ENCODE assay signal across 1 cellular context in genomic region chr17:28854457-28855382, GRCh38.
TF ChIP-seq lines count a peak whose summit lies in the region.

TSS of gene ERAL1 (plus strand) at chr17:28855016. CDS start at chr17:28855035, 19 bp downstream.

TF ChIP-seq in K562, 482 proteins besides CTCF, POLR2A, EP300 and RAD21 (continued from another document and continues in another):
- TF ChIP-seq MYC (IDR thresholded peaks at IDR 0.05; ENCODE audit: low read depth, low read length), result peak; percentile 92
- peak; percentile 51; the same call in 1 of the 2 replicates for TF ChIP-seq MYC (CRISPR knock-in tag; IDR thresholded peaks at IDR 0.05; ENCODE audit: borderline replicate concordance, low read depth)
- TF ChIP-seq, protein P1, sequence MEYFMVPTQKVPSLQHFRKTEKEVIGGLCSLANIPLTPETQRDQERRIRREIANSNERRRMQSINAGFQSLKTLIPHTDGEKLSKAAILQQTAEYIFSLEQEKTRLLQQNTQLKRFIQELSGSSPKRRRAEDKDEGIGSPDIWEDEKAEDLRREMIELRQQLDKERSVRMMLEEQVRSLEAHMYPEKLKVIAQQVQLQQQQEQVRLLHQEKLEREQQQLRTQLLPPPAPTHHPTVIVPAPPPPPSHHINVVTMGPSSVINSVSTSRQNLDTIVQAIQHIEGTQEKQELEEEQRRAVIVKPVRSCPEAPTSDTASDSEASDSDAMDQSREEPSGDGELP (CRISPR knock-in tag; IDR thresholded peaks at IDR 0.05; ENCODE audit: borderline replicate concordance), result peak; percentile 99
- TF ChIP-seq ZC3H11A (IDR thresholded peaks at IDR 0.05; ENCODE audit: low read depth, low read length), result 0 out of 2 replicates have a peak, but pooled peaks have one; percentile 20
- TF ChIP-seq PHF20 (IDR thresholded peaks at IDR 0.05; ENCODE audit: partially characterized antibody), result peak; percentile 100
- TF ChIP-seq MTA3 (IDR thresholded peaks at IDR 0.05; ENCODE audit: borderline replicate concordance), result peak; percentile 74; the same call in 1 of the 2 replicates
- no peak for TF ChIP-seq USF2 (CRISPR knock-in tag; IDR thresholded peaks at IDR 0.05)
- TF ChIP-seq HDAC1 (IDR thresholded peaks at IDR 0.05), result peak in 1 of 2 experiments; percentile 98; a peak in 2 of 4 replicates
- TF ChIP-seq TAF15 (IDR thresholded peaks at IDR 0.05; ENCODE audit: low read depth, low read length), result 0 out of 2 replicates have a peak, but pooled peaks have one; percentile 66
- no peak for TF ChIP-seq ZNF655 (CRISPR knock-in tag; IDR thresholded peaks at IDR 0.05)
- no peak for TF ChIP-seq SMAD2 (IDR thresholded peaks at IDR 0.05; ENCODE audit: low read depth, low read length)
- 0 out of 2 replicates have a peak, but pooled peaks have one; percentile 12 for TF ChIP-seq CBFB (CRISPR knock-in tag; IDR thresholded peaks at IDR 0.05)
- peak; percentile 73; the same call in 1 of the 2 replicates for TF ChIP-seq KLF13 (tag; IDR thresholded peaks at IDR 0.05; ENCODE audit: borderline replicate concordance, low read depth)
- peak; percentile 75 for TF ChIP-seq ZBTB40 (IDR thresholded peaks at IDR 0.05)
- TF ChIP-seq ZBTB40 (CRISPR knock-in tag; IDR thresholded peaks at IDR 0.05), result no peak
- TF ChIP-seq ATF1 (CRISPR knock-in tag; IDR thresholded peaks at IDR 0.05), result no peak
- TF ChIP-seq ATF1 (tag; IDR thresholded peaks at IDR 0.05), result peak; percentile 91
- peak; percentile 64 for TF ChIP-seq NFYB (IDR thresholded peaks at IDR 0.05; ENCODE audit: extremely low read depth, insufficient read length)
- peak; percentile 81 for TF ChIP-seq TCF7 (IDR thresholded peaks at IDR 0.05; ENCODE audit: borderline replicate concordance)
- TF ChIP-seq BHLHE40 (IDR thresholded peaks at IDR 0.05; ENCODE audit: low read length), result 0 out of 2 replicates have a peak, but pooled peaks have one; percentile 32
- TF ChIP-seq DMBX1 (CRISPR knock-in tag; IDR thresholded peaks at IDR 0.05; ENCODE audit: borderline replicate concordance), result peak; percentile 73; the same call in 1 of the 2 replicates
- no peak for TF ChIP-seq BCLAF1 (IDR thresholded peaks at IDR 0.05; ENCODE audit: borderline replicate concordance in 1 of 2, control insufficient read depth in 1 of 2, low read depth in 2 of 2, low read length in 1 of 2)
- peak; percentile 23 for TF ChIP-seq RBM25 (IDR thresholded peaks at IDR 0.05; ENCODE audit: low read depth, low read length, severe bottlenecking)
- peak; percentile 26 for TF ChIP-seq NR2C1 (IDR thresholded peaks at IDR 0.05)
- TF ChIP-seq NR2C1 (tag; IDR thresholded peaks at IDR 0.05), result peak; percentile 64
- TF ChIP-seq ZBTB7A (IDR thresholded peaks at IDR 0.05; ENCODE audit: borderline replicate concordance, control insufficient read depth, low read depth, low read length), result peak; percentile 44; the same call in 1 of the 2 replicates
- no peak for TF ChIP-seq HOMEZ (CRISPR knock-in tag; IDR thresholded peaks at IDR 0.05)
- no peak for TF ChIP-seq ZBTB1 (CRISPR knock-in tag; IDR thresholded peaks at IDR 0.05; ENCODE audit: borderline replicate concordance, low read depth)
- TF ChIP-seq, protein P2, sequence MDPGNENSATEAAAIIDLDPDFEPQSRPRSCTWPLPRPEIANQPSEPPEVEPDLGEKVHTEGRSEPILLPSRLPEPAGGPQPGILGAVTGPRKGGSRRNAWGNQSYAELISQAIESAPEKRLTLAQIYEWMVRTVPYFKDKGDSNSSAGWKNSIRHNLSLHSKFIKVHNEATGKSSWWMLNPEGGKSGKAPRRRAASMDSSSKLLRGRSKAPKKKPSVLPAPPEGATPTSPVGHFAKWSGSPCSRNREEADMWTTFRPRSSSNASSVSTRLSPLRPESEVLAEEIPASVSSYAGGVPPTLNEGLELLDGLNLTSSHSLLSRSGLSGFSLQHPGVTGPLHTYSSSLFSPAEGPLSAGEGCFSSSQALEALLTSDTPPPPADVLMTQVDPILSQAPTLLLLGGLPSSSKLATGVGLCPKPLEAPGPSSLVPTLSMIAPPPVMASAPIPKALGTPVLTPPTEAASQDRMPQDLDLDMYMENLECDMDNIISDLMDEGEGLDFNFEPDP (CRISPR knock-in tag; IDR thresholded peaks at IDR 0.05), result 0 out of 2 replicates have a peak, but pooled peaks have one; percentile 26
- 0 out of 2 replicates have a peak, but pooled peaks have one; percentile 12 for TF ChIP-seq SMAD3 (CRISPR knock-in tag; conservative IDR thresholded peaks at IDR 0.05)
- TF ChIP-seq ZNF263 (CRISPR knock-in tag; IDR thresholded peaks at IDR 0.05; ENCODE audit: borderline replicate concordance), result peak; percentile 73
- TF ChIP-seq CREM (IDR thresholded peaks at IDR 0.05; ENCODE audit: low read depth), result peak; percentile 73; the same call in 1 of the 2 replicates
- TF ChIP-seq, protein P3, sequence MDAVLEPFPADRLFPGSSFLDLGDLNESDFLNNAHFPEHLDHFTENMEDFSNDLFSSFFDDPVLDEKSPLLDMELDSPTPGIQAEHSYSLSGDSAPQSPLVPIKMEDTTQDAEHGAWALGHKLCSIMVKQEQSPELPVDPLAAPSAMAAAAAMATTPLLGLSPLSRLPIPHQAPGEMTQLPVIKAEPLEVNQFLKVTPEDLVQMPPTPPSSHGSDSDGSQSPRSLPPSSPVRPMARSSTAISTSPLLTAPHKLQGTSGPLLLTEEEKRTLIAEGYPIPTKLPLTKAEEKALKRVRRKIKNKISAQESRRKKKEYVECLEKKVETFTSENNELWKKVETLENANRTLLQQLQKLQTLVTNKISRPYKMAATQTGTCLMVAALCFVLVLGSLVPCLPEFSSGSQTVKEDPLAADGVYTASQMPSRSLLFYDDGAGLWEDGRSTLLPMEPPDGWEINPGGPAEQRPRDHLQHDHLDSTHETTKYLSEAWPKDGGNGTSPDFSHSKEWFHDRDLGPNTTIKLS (IDR thresholded peaks at IDR 0.05; ENCODE audit: borderline replicate concordance, low read depth), result peak; percentile 91
- peak; percentile 89 for TF ChIP-seq CHD1 (IDR thresholded peaks at IDR 0.05; ENCODE audit: low read length)
- peak; percentile 28; the same call in 1 of the 2 replicates for TF ChIP-seq ZNF384 (IDR thresholded peaks at IDR 0.05; ENCODE audit: low read depth, low read length)
- TF ChIP-seq NFXL1 (CRISPR knock-in tag; IDR thresholded peaks at IDR 0.05), result no peak
- peak; percentile 15 for TF ChIP-seq PREB (CRISPR knock-in tag; IDR thresholded peaks at IDR 0.05)
- peak; percentile 82 for TF ChIP-seq MAX (CRISPR knock-in tag; IDR thresholded peaks at IDR 0.05)
